16 cellular contexts compared by ENCODE assay signal in the genomic region with DNA sequence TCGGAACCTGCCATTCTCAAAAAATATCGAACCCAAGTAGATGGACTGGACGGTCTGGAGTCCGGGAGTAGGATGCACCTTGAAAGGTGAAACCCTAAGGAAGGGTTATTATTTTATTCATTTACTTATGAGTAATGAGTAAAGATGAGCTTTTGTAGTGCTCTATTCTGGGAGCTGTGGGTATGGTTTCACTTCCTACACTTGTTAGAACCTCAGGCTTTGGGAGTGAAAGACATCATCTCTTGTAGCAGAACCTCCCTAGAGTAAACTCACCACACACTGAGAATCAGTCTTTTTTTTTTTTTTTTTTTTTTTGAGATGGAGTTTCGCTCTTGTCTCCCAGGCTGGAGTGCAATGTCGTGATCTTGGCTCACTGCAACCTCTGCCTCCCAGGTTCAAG.
A peak's percentile ranks its signal among the peaks of the same experiment; 100 is the strongest.
DNase-seq lines count a peak whose midpoint lies in the region; ATAC-seq, FAIRE-seq and TF ChIP-seq lines count a peak whose summit lies in the region.
"Had no signal": no experiment of that assay in that cellular context is flagged by ENCODE, and none has a peak within 500 bp of the region (broad histone marks: within the 10 kb centered on the region; RNA-seq: fewer than 3 reads in every experiment).

No MANE protein-coding gene starts in this region.

- H3K4me1 ChIP-seq in H9 (ENCODE audit: insufficient read depth, low read length): no peaks in the 10 kb centered on the region

- H2BK15ac ChIP-seq in H9 (ENCODE audit: low read depth, low read length): no peak overlapping the region

- no peak overlapping the region for H2AK5ac ChIP-seq in H9 (ENCODE audit: insufficient read length, low read length)

- ATAC-seq in GM21526 (IDR thresholded peaks at IDR 0.05; ENCODE audit: low FRiP score, unreplicated experiment) (peak; percentile 86), HG03159 (IDR thresholded peaks at IDR 0.05; ENCODE audit: unreplicated experiment) (peak; percentile 95)
- ATAC-seq: effector memory CD8-positive, alpha-beta T cell had no signal

- H3K23me2 ChIP-seq in H9 (ENCODE audit: insufficient read length, low read depth, low read length, poor library complexity, severe bottlenecking): no peaks in the 10 kb centered on the region

- H3K4me1 Mint-ChIP-seq in activated CD4-positive, alpha-beta T cell treated with anti-CD3 and anti-CD28 coated beads, Interleukin-2, amount 10 ng/mL, durations not matched to agents 24 days and 14 days: no peaks in the 10 kb centered on the region
- peaks cover 6 to 7% of the 10 kb centered on the region in 2 experiments for H3K4me1 Mint-ChIP-seq in H9

- H3K56ac ChIP-seq in H9 (ENCODE audit: insufficient read length, low read depth, low read length): no peak overlapping the region

- intact Hi-C loops in activated CD4-positive, alpha-beta T cell treated with anti-CD3 and anti-CD28 coated beads, Interleukin-2, amount 10 ng/mL, durations not matched to agents 24 days and 14 days (cut with micrococcal nuclease): no loop called here

- FAIRE-seq in GM18507 (lab: Jason Lieb, UNC): peak; percentile 67

- no peak overlapping the region for H2BK5ac ChIP-seq in H9 (ENCODE audit: insufficient read length, low read length)

- H3K9me2 ChIP-seq in SU-DHL-6 (replicated peaks; ENCODE audit: insufficient read depth, low read length): no peaks in the 10 kb centered on the region

- H2BK20ac ChIP-seq in H9 (ENCODE audit: low read depth, low read length, poor library complexity, severe bottlenecking): no peak overlapping the region

- no peak overlapping the region for H3K4me3 Mint-ChIP-seq in activated CD4-positive, alpha-beta T cell treated with anti-CD3 and anti-CD28 coated beads, Interleukin-2, amount 10 ng/mL, durations not matched to agents 24 days and 14 days
- no peak overlapping the region for H3K4me3 Mint-ChIP-seq in H9
- H3K4me3 Mint-ChIP-seq: CD14-positive monocyte; effector memory CD8-positive, alpha-beta T cell had no signal

- H3K36me3 Mint-ChIP-seq in activated CD4-positive, alpha-beta T cell treated with anti-CD3 and anti-CD28 coated beads, Interleukin-2, amount 10 ng/mL, durations not matched to agents 24 days and 14 days (ENCODE audit: low read depth): no peaks in the 10 kb centered on the region
- no peaks in the 10 kb centered on the region for H3K36me3 Mint-ChIP-seq in H9 (ENCODE audit: insufficient read depth in 1 of 3, low read depth in 3 of 3)
- H3K36me3 Mint-ChIP-seq: CD14-positive monocyte had no signal

- H4K91ac ChIP-seq in H9 (ENCODE audit: insufficient read length, low read depth, low read length): no peak overlapping the region

- no CpG with 5 or more reads among the region's 6 CpGs for WGBS in H9 (ENCODE audit: extremely low coverage, insufficient read length, low lambda C conversion rate)

- no peak overlapping the region for H3K27ac Mint-ChIP-seq in activated CD4-positive, alpha-beta T cell treated with anti-CD3 and anti-CD28 coated beads, Interleukin-2, amount 10 ng/mL, durations not matched to agents 24 days and 14 days
- H3K27ac Mint-ChIP-seq in H9: no peak overlapping the region; a peak in 1 of 7 replicates
- H3K27ac Mint-ChIP-seq: effector memory CD8-positive, alpha-beta T cell had no signal

- H3K27me3 ChIP-seq in SU-DHL-6 (ENCODE audit: low read length): no peaks in the 10 kb centered on the region
- H3K27me3 ChIP-seq in H9 (ENCODE audit: insufficient read depth, low read length): no peaks in the 10 kb centered on the region

- peaks cover 13% of the 10 kb centered on the region for H3K9me3 Mint-ChIP-seq in activated CD4-positive, alpha-beta T cell treated with anti-CD3 and anti-CD28 coated beads, Interleukin-2, amount 10 ng/mL, durations not matched to agents 24 days and 14 days
- H3K9me3 Mint-ChIP-seq in H9: no peaks in the 10 kb centered on the region

- no peak overlapping the region for H4K8ac ChIP-seq in H9 (replicated peaks; ENCODE audit: insufficient read length, low read depth, low read length)

- no peak overlapping the region for H3K18ac ChIP-seq in H9 (ENCODE audit: insufficient read length, low read depth, low read length)

- H3K4me2 ChIP-seq in SU-DHL-6 (ENCODE audit: low read depth, low read length, poor library complexity, severe bottlenecking) (peak overlapping the region; percentile 32), H9 (ENCODE audit: insufficient read depth, insufficient read length, low read length) (no peak overlapping the region)
- H3K4me2 ChIP-seq: KMS-11 had no signal

- TF ChIP-seq CTCF in SU-DHL-6 (IDR thresholded peaks at IDR 0.05; ENCODE audit: insufficient read depth, low read length, poor library complexity, severe bottlenecking) (no peak), H9 (conservative IDR thresholded peaks at IDR 0.05) (no peak)

- no peaks in the 10 kb centered on the region for H3K27me3 Mint-ChIP-seq in activated CD4-positive, alpha-beta T cell treated with anti-CD3 and anti-CD28 coated beads, Interleukin-2, amount 10 ng/mL, durations not matched to agents 24 days and 14 days
- peaks cover 67% of the 10 kb centered on the region for H3K27me3 Mint-ChIP-seq in H9 (ENCODE audit: low read depth)
- H3K27me3 Mint-ChIP-seq: effector memory CD8-positive, alpha-beta T cell had no signal

- no peaks in the 10 kb centered on the region for H4K20me1 ChIP-seq in SU-DHL-6 (ENCODE audit: low read depth, low read length)
- no peaks in the 10 kb centered on the region for H4K20me1 ChIP-seq in H9 (ENCODE audit: control insufficient read depth, insufficient read depth, insufficient read length)

- no peak overlapping the region for H3K4me3 ChIP-seq in SU-DHL-6 (ENCODE audit: insufficient read depth, low read length, poor library complexity, severe bottlenecking)
- H3K4me3 ChIP-seq: lung, thoracic aorta had no signal

- H3K23ac ChIP-seq in H9 (ENCODE audit: insufficient read length, low read depth, low read length): no peak overlapping the region

- no peaks in the 10 kb centered on the region for H3K79me2 ChIP-seq in SU-DHL-6 (ENCODE audit: insufficient read depth, low read length)
- no peaks in the 10 kb centered on the region for H3K79me2 ChIP-seq in H9 (ENCODE audit: insufficient read depth, low read length)

- no peak overlapping the region for H3K27ac ChIP-seq in SU-DHL-6 (ENCODE audit: low read depth, low read length)
- no peak overlapping the region for H3K27ac ChIP-seq in H9 (ENCODE audit: insufficient read length, low read depth, low read length)
- H3K27ac ChIP-seq: KMS-11, thoracic aorta had no signal

- no peak overlapping the region for H3T11ph ChIP-seq in H9 (ENCODE audit: low read length)

- no peak overlapping the region for H3K4ac ChIP-seq in H9 (ENCODE audit: low read depth, low read length)

- no peak overlapping the region for H3K14ac ChIP-seq in H9 (ENCODE audit: insufficient read depth, low read length)

- H3K36me3 ChIP-seq in SU-DHL-6 (ENCODE audit: low read length): no peaks in the 10 kb centered on the region
- H3K36me3 ChIP-seq: thoracic aorta had no signal

- no peaks in the 10 kb centered on the region for H3F3A ChIP-seq in SU-DHL-6 (ENCODE audit: insufficient read depth)

- no peak overlapping the region for H2BK120ac ChIP-seq in H9 (ENCODE audit: low read depth, low read length, poor library complexity, severe bottlenecking)

- H4K5ac ChIP-seq in H9 (ENCODE audit: insufficient read length, low read depth, low read length): no peak overlapping the region

- H3K9ac ChIP-seq in SU-DHL-6 (ENCODE audit: low read length): no peak overlapping the region
- H3K9ac ChIP-seq in H9 (ENCODE audit: extremely low read depth, insufficient read length, low read length): no peak overlapping the region
- H3K9ac ChIP-seq: KMS-11 had no signal

- peak; percentile 18 for DNase-seq in GM18507 (ENCODE audit: extremely low spot score, insufficient read length, low read depth)
- DNase-seq in activated CD4-positive, alpha-beta T cell treated with anti-CD3 and anti-CD28 coated beads, Interleukin-2, amount 10 ng/mL, durations not matched to agents 24 days and 14 days: no peak
- no peak for DNase-seq in H9
- no peak for DNase-seq in NCI-H1417 (lab: John Stamatoyannopoulos, UW)
- no peak for DNase-seq in NCI-H1930 (lab: John Stamatoyannopoulos, UW)
- DNase-seq: anterior cingulate cortex; effector memory CD8-positive, alpha-beta T cell; NCI-H226; posterior cingulate gyrus had no signal

- no peak overlapping the region for H2BK12ac ChIP-seq in H9 (ENCODE audit: insufficient read length, low read depth, low read length)

- no peaks in the 10 kb centered on the region for H3K79me1 ChIP-seq in H9 (ENCODE audit: insufficient read depth, low read depth, low read length, poor library complexity, severe bottlenecking)

- H3K9me3 ChIP-seq in SU-DHL-6 (ENCODE audit: insufficient read depth, low read length) (no peaks in the 10 kb centered on the region), H9 (ENCODE audit: control insufficient read depth, low read depth, low read length) (no peaks in the 10 kb centered on the region)
- H3K9me3 ChIP-seq: thoracic aorta had no signal

- H2AFZ ChIP-seq in SU-DHL-6 (ENCODE audit: low read depth, low read length, severe bottlenecking) (no peak overlapping the region), H9 (ENCODE audit: low read length) (no peak overlapping the region)
